Comparison of ENCODE assay signal across 1 cellular context in genomic region chr20:35702051-35702823, GRCh38.
TF ChIP-seq lines count a peak whose summit lies in the region.

No MANE protein-coding gene starts in this region.

TF ChIP-seq in K562, 482 proteins besides CTCF, POLR2A, EP300 and RAD21:
- TF ChIP-seq THRB (CRISPR knock-in tag; conservative IDR thresholded peaks at IDR 0.05) (no peak), MYNN (IDR thresholded peaks at IDR 0.05) (0 out of 2 replicates have a peak, but pooled peaks have one; percentile 10), MYNN (CRISPR knock-in tag; IDR thresholded peaks at IDR 0.05) (no peak), HCFC1 (IDR thresholded peaks at IDR 0.05; ENCODE audit: low read depth, low read length) (no peak), PML (IDR thresholded peaks at IDR 0.05; ENCODE audit: low read length) (peak; percentile 12), C11orf30 (IDR thresholded peaks at IDR 0.05; ENCODE audit: low read depth) (peak; percentile 71), RBM22 (IDR thresholded peaks at IDR 0.05; ENCODE audit: low read depth, low read length, poor library complexity, severe bottlenecking) (peak; percentile 69), VEZF1 (CRISPR knock-in tag; IDR thresholded peaks at IDR 0.05) (no peak), MYC (IDR thresholded peaks at IDR 0.05; ENCODE audit: low read depth, low read length) (no peak), MYC (CRISPR knock-in tag; IDR thresholded peaks at IDR 0.05; ENCODE audit: borderline replicate concordance, low read depth) (no peak), ZBTB33 (CRISPR knock-in tag; IDR thresholded peaks at IDR 0.05) (0 out of 2 replicates have a peak, but pooled peaks have one; percentile 24), ZNF280B (CRISPR knock-in tag; IDR thresholded peaks at IDR 0.05) (no peak), XRCC3 (IDR thresholded peaks at IDR 0.05) (no peak), ZNF311 (CRISPR knock-in tag; IDR thresholded peaks at IDR 0.05) (no peak), MAFG (tag; conservative IDR thresholded peaks at IDR 0.05) (peak; percentile 61), ZNF324 (CRISPR knock-in tag; IDR thresholded peaks at IDR 0.05) (no peak), THRAP3 (IDR thresholded peaks at IDR 0.05; ENCODE audit: borderline replicate concordance) (peak; percentile 30; the same call in 1 of the 2 replicates), STAT5A (IDR thresholded peaks at IDR 0.05; ENCODE audit: borderline replicate concordance, low read length) (0 out of 2 replicates have a peak, but pooled peaks have one; percentile 15), ZNF586 (CRISPR knock-in tag; conservative IDR thresholded peaks at IDR 0.05) (no peak), NR2F6 (CRISPR knock-in tag; IDR thresholded peaks at IDR 0.05) (0 out of 2 replicates have a peak, but pooled peaks have one; percentile 39), MAFF (IDR thresholded peaks at IDR 0.05; ENCODE audit: low read length) (peak; percentile 31; the same call in 1 of the 2 replicates), SRF (CRISPR knock-in tag; IDR thresholded peaks at IDR 0.05) (no peak), HNRNPUL1 (IDR thresholded peaks at IDR 0.05; ENCODE audit: low read length) (0 out of 2 replicates have a peak, but pooled peaks have one; percentile 15), ZNF140 (CRISPR knock-in tag; IDR thresholded peaks at IDR 0.05) (no peak), THAP12 (CRISPR knock-in tag; IDR thresholded peaks at IDR 0.05) (0 out of 2 replicates have a peak, but pooled peaks have one; percentile 10), POLR2B (IDR thresholded peaks at IDR 0.05; ENCODE audit: low read depth, partially characterized antibody) (peak; percentile 67), POLR2G (IDR thresholded peaks at IDR 0.05; ENCODE audit: low read depth, low read length) (peak; percentile 26; the same call in 1 of the 2 replicates), FOXJ3 (CRISPR knock-in tag; IDR thresholded peaks at IDR 0.05) (no peak), MAFK (IDR thresholded peaks at IDR 0.05; ENCODE audit: low read length) (peak; percentile 43; the same call in 1 of the 2 replicates), SUPT5H (IDR thresholded peaks at IDR 0.05) (peak; percentile 75), ELF4 (CRISPR knock-in tag; IDR thresholded peaks at IDR 0.05) (0 out of 2 replicates have a peak, but pooled peaks have one; percentile 32), POLR2AphosphoS2 (IDR thresholded peaks at IDR 0.05; ENCODE audit: low read length) (peak; percentile 71; the same call in 1 of the 2 replicates), HMBOX1 (IDR thresholded peaks at IDR 0.05) (peak; percentile 44; the same call in 1 of the 2 replicates), E2F8 (IDR thresholded peaks at IDR 0.05; ENCODE audit: low read depth, partially characterized antibody) (peak; percentile 19), ZNF316 (IDR thresholded peaks at IDR 0.05) (peak; percentile 80)
TF ChIP-seq in K562: peak in this region for 21.
